1 cellular context compared by ENCODE assay signal in genomic region chr5:163534476-163535172, GRCh38.
TF ChIP-seq lines count a peak whose summit lies in the region.

No MANE protein-coding gene starts in this region.

TF ChIP-seq in GM23338, 12 proteins besides CTCF, POLR2A, EP300 and RAD21 (continued from another document):
- TF ChIP-seq REST (IDR thresholded peaks at IDR 0.05; ENCODE audit: unreplicated experiment) (no peak), EZH2phosphoT487 (IDR thresholded peaks at IDR 0.05; ENCODE audit: unreplicated experiment) (no peak), POLR2AphosphoS5 (IDR thresholded peaks at IDR 0.05; ENCODE audit: low read depth) (no peak; the same call in 1 of the 2 replicates), STAT1 (IDR thresholded peaks at IDR 0.05; ENCODE audit: unreplicated experiment) (no peak), ZNF331 (CRISPR knock-in tag; IDR thresholded peaks at IDR 0.05; ENCODE audit: low read depth) (no peak), ZNF462 (CRISPR knock-in tag; IDR thresholded peaks at IDR 0.05) (no peak; the same call in 1 of the 2 replicates)
